ENCODE assay signal across 8 cellular contexts in the genomic region with DNA sequence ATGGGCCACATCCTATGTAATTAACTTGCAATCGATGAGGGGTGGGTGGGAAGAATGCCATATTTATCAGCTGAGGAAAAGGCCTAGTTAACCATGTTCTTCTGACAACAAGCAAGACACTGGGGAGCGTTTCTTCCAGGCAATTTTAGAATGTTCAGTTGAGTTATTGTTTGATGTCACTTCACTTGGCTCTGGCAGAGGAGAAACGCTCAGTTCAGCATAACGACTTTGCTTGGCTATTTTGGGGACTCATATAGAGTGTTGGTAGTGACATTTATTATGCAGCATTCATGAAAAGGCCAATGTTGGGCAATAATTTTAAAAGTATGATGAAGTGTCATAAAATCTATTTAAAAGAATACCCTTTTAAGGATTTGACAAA. TPM values are rescaled to one million over a fixed set of nuclear protein-coding genes. Genes with fewer than 3 reads are reported as not detected.
DNase-seq lines count a peak whose midpoint lies in the region; ATAC-seq and TF ChIP-seq lines count a peak whose summit lies in the region.

No MANE protein-coding gene starts in this region.

- no peaks in the 10 kb centered on the region for H3K36me3 ChIP-seq in CD4-positive, alpha-beta memory T cell (ENCODE audit: insufficient read depth, low read length)
- H3K36me3 ChIP-seq in esophagus (ENCODE audit: control insufficient read depth in 2 of 2, insufficient read depth in 2 of 2, low read length in 1 of 2) = no peaks in the 10 kb centered on the region
- H3K36me3 ChIP-seq in neuron (ENCODE audit: insufficient read depth, low read length) = no peaks in the 10 kb centered on the region

- H3K4me1 Mint-ChIP-seq in CD4-positive, alpha-beta memory T cell = peaks cover 12 to 16% (median 14%) of the 10 kb centered on the region in 4 donors

- H3K4me3 ChIP-seq in CD4-positive, alpha-beta memory T cell (ENCODE audit: low read length in 2 of 2) = no peak overlapping the region
- peak overlapping the region; percentile 18 to 63 for H3K4me3 ChIP-seq in esophagus (ENCODE audit: low read depth in 1 of 2, low read length in 2 of 2)
- H3K4me3 ChIP-seq in neuron (ENCODE audit: low read length) = peak overlapping the region; percentile 42

- peaks cover 19 to 23% of the 10 kb centered on the region in 2 donors for H3K27me3 Mint-ChIP-seq in CD4-positive, alpha-beta memory T cell

- peaks cover 9% of the 10 kb centered on the region for H3K27me3 ChIP-seq in CD4-positive, alpha-beta memory T cell (ENCODE audit: insufficient read depth, low read length)
- no peaks in the 10 kb centered on the region for H3K27me3 ChIP-seq in esophagus (ENCODE audit: control insufficient read depth in 1 of 2, insufficient read depth in 2 of 2, low read length in 2 of 2)
- H3K27me3 ChIP-seq in neuron (ENCODE audit: insufficient read depth, low read length) = peaks cover 3% of the 10 kb centered on the region

- no peaks in the 10 kb centered on the region for H3K9me3 ChIP-seq in CD4-positive, alpha-beta memory T cell (ENCODE audit: control insufficient read depth in 1 of 2, low read length in 2 of 2)
- no peaks in the 10 kb centered on the region for H3K9me3 ChIP-seq in esophagus (ENCODE audit: control insufficient read depth in 2 of 2, insufficient read depth in 1 of 2, low read depth in 1 of 2, low read length in 1 of 2)
- H3K9me3 ChIP-seq in neuron (ENCODE audit: low read length) = no peaks in the 10 kb centered on the region

- ATAC-seq in GM18502 (IDR thresholded peaks at IDR 0.05; ENCODE audit: poor library complexity, unreplicated experiment) = no peak
- ATAC-seq in GM18505 (IDR thresholded peaks at IDR 0.05; ENCODE audit: unreplicated experiment) = no peak

- no peak for DNase-seq in CD4-positive, alpha-beta memory T cell
- DNase-seq in OCI-M1 (lab: John Stamatoyannopoulos, UW) = peak; percentile 28
- no peak for DNase-seq in NCI-H2196 (lab: John Stamatoyannopoulos, UW; ENCODE audit: unreplicated experiment)
- no peak for DNase-seq in dermis blood vessel endothelial cell

- WGBS in esophagus, 2 donors = 20 to 30% methylated on average over 4 of the region's 4 CpGs

- POLR2A ChIA-PET in CD4-positive, alpha-beta memory T cell (lab: Charles Lee; ENCODE audit: partially characterized antibody) = no interaction called here

- no peak overlapping the region for H3K27ac ChIP-seq in CD4-positive, alpha-beta memory T cell (ENCODE audit: low read depth, low read length)
- peak overlapping the region in 1 of 2 donors; percentile 70 for H3K27ac ChIP-seq in esophagus (ENCODE audit: low read depth in 2 of 2, low read length in 1 of 2)

- peaks cover 15% of the 10 kb centered on the region for H3K4me1 ChIP-seq in CD4-positive, alpha-beta memory T cell (ENCODE audit: insufficient read depth, low read length)
- H3K4me1 ChIP-seq in esophagus (ENCODE audit: control insufficient read depth in 2 of 2, insufficient read depth in 2 of 2, low read length in 1 of 2) (peaks cover 0 to 4% of the 10 kb centered on the region in 2 donors), neuron (ENCODE audit: insufficient read depth, low read length) (peaks cover 11% of the 10 kb centered on the region)

- H3K36me3 Mint-ChIP-seq in CD4-positive, alpha-beta memory T cell = no peaks in the 10 kb centered on the region

- no peaks in the 10 kb centered on the region for H3K9me3 Mint-ChIP-seq in CD4-positive, alpha-beta memory T cell

- peak overlapping the region; percentile 50 for H2AFZ ChIP-seq in neuron (ENCODE audit: low read depth, low read length)

- intact Hi-C loops in CD4-positive, alpha-beta memory T cell (cut with micrococcal nuclease) = no loop called here

- H3K4me3 Mint-ChIP-seq in CD4-positive, alpha-beta memory T cell = peak overlapping the region in 7 of 8 donors; percentile 72 to 85 (median 84)

- no peak for TF ChIP-seq POLR2A in GM18505 (IDR thresholded peaks at IDR 0.05; ENCODE audit: borderline replicate concordance, extremely low read depth, insufficient read depth, insufficient read length)

- CTCF ChIA-PET in CD4-positive, alpha-beta memory T cell (lab: Charles Lee; ENCODE audit: partially characterized antibody) = interaction anchor here (1.6 to 6.6 kb wide), 3 partner anchors 24 to 116 kb away, joined by 3 to 98 read pairs (median 4); no protein-coding TSS in a partner anchor

- H3K27ac Mint-ChIP-seq in CD4-positive, alpha-beta memory T cell = no peak overlapping the region

RNA-seq across cellular contexts. Expression of gene SYNPO2, which starts 0.7 kb away (rescaled TPM):
- total RNA-seq in CD4-positive, alpha-beta memory T cell = 1 to 10 TPM; 1.3 to 1.4 TPM
- under 1 TPM; 0.04 to 0.34 TPM for polyA plus RNA-seq in CD4-positive, alpha-beta memory T cell
- polyA plus RNA-seq in esophagus = 10 to 100 TPM; 22.0 to 46.9 TPM
- total RNA-seq in dermis blood vessel endothelial cell = 0.17 and 0.19 TPM in 2 replicates

RNA-seq across cellular contexts. Expression of gene SEC24D, which starts 53.4 kb away (rescaled TPM):
- 10 to 100 TPM; 34.5 to 36.8 TPM for total RNA-seq in CD4-positive, alpha-beta memory T cell
- 10 to 100 TPM; 16.1 to 25.9 TPM for polyA plus RNA-seq in CD4-positive, alpha-beta memory T cell
- polyA plus RNA-seq in esophagus = 1 to 10 TPM; 4.1 to 8.5 TPM
- total RNA-seq in dermis blood vessel endothelial cell = 43.6 and 65.5 TPM in 2 replicates

Comparison
In these comparisons a context has a peak if more than half of its experiments do, and no peak if none do; other contexts are left out.
1. H3K4me3 ChIP-seq: peak in esophagus (2 of 2) and neuron (single experiment); none in CD4-positive, alpha-beta memory T cell (0 of 2).